19 cellular contexts compared by ENCODE assay signal in the genomic region with DNA sequence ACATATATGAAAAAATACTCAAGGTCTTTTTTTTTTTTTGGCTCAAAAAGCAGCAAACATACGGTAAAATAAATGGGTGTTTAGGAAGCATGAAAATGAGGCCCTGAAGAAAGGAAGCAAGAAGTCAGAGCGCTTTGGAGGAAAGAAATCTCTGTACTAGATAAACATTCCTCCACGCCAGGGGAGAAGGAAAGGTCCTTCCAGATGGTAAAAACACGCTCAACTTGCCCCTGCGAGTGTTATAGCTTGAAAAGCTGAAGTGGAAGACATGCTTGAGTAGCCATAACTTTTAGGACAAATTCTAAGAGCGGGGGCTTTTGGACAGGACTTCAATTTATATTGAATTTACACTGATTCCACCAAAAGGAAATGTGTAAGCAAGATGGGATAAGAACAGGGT. TPM values are rescaled to one million over a fixed set of nuclear protein-coding genes. Genes with fewer than 3 reads are reported as not detected.
DNase-seq lines count a peak whose midpoint lies in the region; ATAC-seq and TF ChIP-seq lines count a peak whose summit lies in the region.
"Had no signal": no experiment of that assay in that cellular context is flagged by ENCODE, and none has a peak within 500 bp of the region (broad histone marks: within the 10 kb centered on the region; RNA-seq: fewer than 3 reads in every experiment).

No MANE protein-coding gene starts in this region.

- no peak overlapping the region for H2BK15ac ChIP-seq in mesenchymal stem cell (ENCODE audit: low read depth, poor library complexity, severe bottlenecking)

- CTCF ChIA-PET in SK-N-SH (lab: Yijun Ruan, JAX) = interaction anchor here (1.0 to 2.7 kb wide), 3 partner anchors 11 to 24 kb away, joined by 3 to 10 read pairs (median 3); no protein-coding TSS in a partner anchor

- peaks cover 5% of the 10 kb centered on the region for H3K79me1 ChIP-seq in mesenchymal stem cell (replicated peaks; ENCODE audit: low read length, poor library complexity, severe bottlenecking)

- no peak overlapping the region for H2BK5ac ChIP-seq in mesenchymal stem cell (ENCODE audit: low read depth, low read length, poor library complexity, severe bottlenecking)

- TF ChIP-seq POLR2A in heart left ventricle (IDR thresholded peaks at IDR 0.05) = no peak

- peak; percentile 17 for DNase-seq in NCI-H2171 treated with DMSO at 0.1 percent for 48 hours (lab: John Stamatoyannopoulos, UW)
- DNase-seq in NCI-H2171 (lab: John Stamatoyannopoulos, UW) = no peak
- DNase-seq in cerebellar cortex (ENCODE audit: low spot score) = peak; percentile 13
- no peak for DNase-seq in mesenchymal stem cell
- DNase-seq in heart left ventricle = no peak
- DNase-seq in dedifferentiated amniotic fluid mesenchymal stem cell (ENCODE audit: extremely low spot score) = no peak
- DNase-seq in NCI-H2107 (lab: John Stamatoyannopoulos, UW) = no peak
- DNase-seq in SK-N-SH = no peak
- DNase-seq: AML-193, MM.1S, NCI-H1092, NCI-H146, NCI-H2029 treated with DMSO at 0.1 percent for 48 hours, NCI-H524, PC-9, SIG-M5 had no signal

- no peak overlapping the region for H3K4ac ChIP-seq in mesenchymal stem cell (ENCODE audit: low read depth in 1 of 2, low read length in 2 of 2)

- no peaks in the 10 kb centered on the region for H3K9me2 ChIP-seq in SK-N-SH

- no peak overlapping the region for H3K14ac ChIP-seq in mesenchymal stem cell (ENCODE audit: low read length in 2 of 2)

- no peak overlapping the region for H3K23ac ChIP-seq in mesenchymal stem cell (ENCODE audit: low read length in 2 of 2)

- H2AFZ ChIP-seq in mesenchymal stem cell (ENCODE audit: low read depth, low read length) (no peak overlapping the region), SK-N-SH (ENCODE audit: low read depth) (no peak overlapping the region)
- H2AFZ ChIP-seq: PC-9 had no signal

- ATAC-seq in heart left ventricle = no peak
- ATAC-seq: HCT116 had no signal

- no peak for TF ChIP-seq RAD21 in SK-N-SH (IDR thresholded peaks at IDR 0.05; ENCODE audit: low read length)

- H3K27ac ChIP-seq in mesenchymal stem cell (ENCODE audit: low read length, poor library complexity, severe bottlenecking) = peak overlapping the region; percentile 49
- no peak overlapping the region for H3K27ac ChIP-seq in heart left ventricle
- no peak overlapping the region for H3K27ac ChIP-seq in SK-N-SH (ENCODE audit: low read depth in 2 of 2, low read length in 1 of 2)
- H3K27ac ChIP-seq: 22Rv1, PC-9, RWPE1 had no signal

- no peaks in the 10 kb centered on the region for H3F3A ChIP-seq in SK-N-SH (replicated peaks; ENCODE audit: insufficient read depth)

- no peak overlapping the region for H4K91ac ChIP-seq in mesenchymal stem cell (ENCODE audit: low read length)

- no peak overlapping the region for H3K9ac ChIP-seq in mesenchymal stem cell (ENCODE audit: low read length)
- no peak overlapping the region for H3K9ac ChIP-seq in SK-N-SH

- no peaks in the 10 kb centered on the region for H4K20me1 ChIP-seq in SK-N-SH (ENCODE audit: insufficient read depth)

- H2BK120ac ChIP-seq in mesenchymal stem cell (ENCODE audit: low read depth, low read length) = peak overlapping the region; percentile 0

- H4K8ac ChIP-seq in mesenchymal stem cell (ENCODE audit: low read length) = no peak overlapping the region

- H3K79me2 ChIP-seq in SK-N-SH (ENCODE audit: insufficient read depth) = no peaks in the 10 kb centered on the region

- peaks cover 0 to 22% of the 10 kb centered on the region in 2 experiments for H3K27me3 ChIP-seq in mesenchymal stem cell (ENCODE audit: control insufficient read depth in 1 of 2, insufficient read depth in 1 of 2, low read length in 2 of 2)
- no peaks in the 10 kb centered on the region for H3K27me3 ChIP-seq in heart left ventricle
- no peaks in the 10 kb centered on the region for H3K27me3 ChIP-seq in SK-N-SH (ENCODE audit: insufficient read depth)

- peaks cover 5 to 79% of the 10 kb centered on the region in 2 experiments for H3K36me3 ChIP-seq in mesenchymal stem cell (ENCODE audit: control insufficient read depth in 1 of 2, insufficient read depth in 2 of 2, low read depth in 1 of 2, low read length in 2 of 2)
- peaks cover 0 to 40% (median 0%) of the 10 kb centered on the region in 9 donors for H3K36me3 ChIP-seq in heart left ventricle
- H3K36me3 ChIP-seq in SK-N-SH (replicated peaks in 1 of 2; ENCODE audit: control insufficient read depth in 1 of 2, insufficient read depth in 2 of 2, low read length in 1 of 2) = no peaks in the 10 kb centered on the region

- H3K4me3 ChIP-seq in mesenchymal stem cell (ENCODE audit: insufficient read depth in 1 of 2, low read depth in 1 of 2, low read length in 2 of 2) (no peak overlapping the region), heart left ventricle (no peak overlapping the region), SK-N-SH (ENCODE audit: low read depth in 2 of 2, low read length in 1 of 2) (no peak overlapping the region)
- H3K4me3 ChIP-seq: PC-9 had no signal

- no peak overlapping the region for H2AK5ac ChIP-seq in mesenchymal stem cell (ENCODE audit: low read length, severe bottlenecking)

- no peak for TF ChIP-seq CTCF in heart left ventricle (IDR thresholded peaks at IDR 0.05)
- TF ChIP-seq CTCF in SK-N-SH (IDR thresholded peaks at IDR 0.05) = no peak

- intact Hi-C loops in heart left ventricle (cut with DNase I) = no loop called here

- H3K4me2 ChIP-seq in mesenchymal stem cell (ENCODE audit: low read length, poor library complexity, severe bottlenecking) (no peak overlapping the region), SK-N-SH (no peak overlapping the region)
- H3K4me2 ChIP-seq: PC-9 had no signal

- no peak overlapping the region for H2BK12ac ChIP-seq in mesenchymal stem cell (ENCODE audit: low read length in 2 of 2)

- no peaks in the 10 kb centered on the region for H3K9me3 ChIP-seq in mesenchymal stem cell (ENCODE audit: control insufficient read depth, low read length)
- no peaks in the 10 kb centered on the region for H3K9me3 ChIP-seq in heart left ventricle
- no peaks in the 10 kb centered on the region for H3K9me3 ChIP-seq in SK-N-SH

- no peak for TF ChIP-seq EP300 in SK-N-SH (IDR thresholded peaks at IDR 0.05; ENCODE audit: borderline replicate concordance in 1 of 2, low read depth in 1 of 2, low read length in 1 of 2)

- no peak overlapping the region for H3K18ac ChIP-seq in mesenchymal stem cell (ENCODE audit: low read depth in 1 of 2, low read length in 2 of 2)

- WGBS in mesenchymal stem cell = 61% methylated on average over 5 of the region's 6 CpGs
- 72 to 85% (median 79%) methylated on average over 6 of the region's 6 CpGs for WGBS in heart left ventricle, 4 donors
- 71% methylated on average over 6 of the region's 6 CpGs for WGBS in SK-N-SH (ENCODE audit: low lambda C conversion rate)

- H3K4me1 ChIP-seq in mesenchymal stem cell (ENCODE audit: control insufficient read depth, insufficient read depth, low read depth, low read length) (peaks cover 43% of the 10 kb centered on the region), heart left ventricle (peaks cover 0 to 42% (median 17%) of the 10 kb centered on the region in 12 donors), SK-N-SH (ENCODE audit: control insufficient read depth in 1 of 2, insufficient read depth in 2 of 2, low read depth in 1 of 2, low read length in 1 of 2) (peaks cover 14% of the 10 kb centered on the region in 2 experiments; a peak in 3 of 4 replicates)

- POLR2A ChIA-PET in SK-N-SH (lab: Yijun Ruan, JAX) = no interaction called here

TF ChIP-seq in SK-N-SH, 30 proteins besides CTCF, POLR2A, EP300 and RAD21 (continues in another document):
- no peak for TF ChIP-seq MAX (IDR thresholded peaks at IDR 0.05; ENCODE audit: low read depth)
- TF ChIP-seq NFIC (IDR thresholded peaks at IDR 0.05; ENCODE audit: borderline replicate concordance) = no peak
- TF ChIP-seq, protein P1, sequence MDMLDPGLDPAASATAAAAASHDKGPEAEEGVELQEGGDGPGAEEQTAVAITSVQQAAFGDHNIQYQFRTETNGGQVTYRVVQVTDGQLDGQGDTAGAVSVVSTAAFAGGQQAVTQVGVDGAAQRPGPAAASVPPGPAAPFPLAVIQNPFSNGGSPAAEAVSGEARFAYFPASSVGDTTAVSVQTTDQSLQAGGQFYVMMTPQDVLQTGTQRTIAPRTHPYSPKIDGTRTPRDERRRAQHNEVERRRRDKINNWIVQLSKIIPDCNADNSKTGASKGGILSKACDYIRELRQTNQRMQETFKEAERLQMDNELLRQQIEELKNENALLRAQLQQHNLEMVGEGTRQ (IDR thresholded peaks at IDR 0.05; ENCODE audit: borderline replicate concordance, low read depth, low read length) = no peak
- no peak for TF ChIP-seq FOXJ3 (CRISPR knock-in tag; IDR thresholded peaks at IDR 0.05)
- TF ChIP-seq POLR2AphosphoS5 (IDR thresholded peaks at IDR 0.05; ENCODE audit: low read depth, low read length) = no peak
- TF ChIP-seq RCOR1 (IDR thresholded peaks at IDR 0.05; ENCODE audit: low read length) = no peak
- no peak for TF ChIP-seq FOXM1 (IDR thresholded peaks at IDR 0.05; ENCODE audit: low read depth)
- TF ChIP-seq GABPA (IDR thresholded peaks at IDR 0.05; ENCODE audit: low read depth) = no peak
- TF ChIP-seq YY1 (IDR thresholded peaks at IDR 0.05; ENCODE audit: low read depth) = no peak
- TF ChIP-seq ELF1 (IDR thresholded peaks at IDR 0.05) = no peak
- TF ChIP-seq TEAD4 (IDR thresholded peaks at IDR 0.05; ENCODE audit: borderline replicate concordance, insufficient read depth) = no peak
- TF ChIP-seq GATA2 (CRISPR knock-in tag; IDR thresholded peaks at IDR 0.05) = no peak
- TF ChIP-seq MEF2A (IDR thresholded peaks at IDR 0.05; ENCODE audit: borderline replicate concordance, low read depth) = no peak
- no peak for TF ChIP-seq SMC3 (IDR thresholded peaks at IDR 0.05; ENCODE audit: low read depth, low read length)
- TF ChIP-seq EZH2phosphoT487 (IDR thresholded peaks at IDR 0.05; ENCODE audit: borderline replicate concordance, low read depth) = no peak
- no peak for TF ChIP-seq TCF12 (IDR thresholded peaks at IDR 0.05)

RNA-seq across cellular contexts. Expression of gene FEM1B, which starts 52.9 kb away (rescaled TPM):
- polyA plus RNA-seq in mesenchymal stem cell (2013, experiment 1 of 2) = 28.3 TPM
- polyA plus RNA-seq in mesenchymal stem cell (2013, experiment 2 of 2) = 28.2 TPM
- 10 to 100 TPM; 30.2 to 94.0 (median 61.2) TPM for total RNA-seq in heart left ventricle
- polyA plus RNA-seq in heart left ventricle = 10 to 100 TPM in 1 of 2 donors, 1 to 10 TPM in 1; 9.3 to 52.7 TPM
- 14.0 and 22.2 TPM in 2 replicates for polyA plus RNA-seq in SK-N-SH (2012; rRNA removed)
- 10.7 and 15.3 TPM in 2 replicates for polyA plus RNA-seq in SK-N-SH (2012; cell fraction: cytosol; rRNA removed)
- 9.5 and 18.5 TPM in 2 replicates for polyA plus RNA-seq in SK-N-SH (2012; cell fraction: nucleus; rRNA removed)

Comparison
In these comparisons a context has a peak if more than half of its experiments do, and no peak if none do; other contexts are left out.
1. DNase-seq: peak in NCI-H2171 treated with DMSO at 0.1 percent for 48 hours (single experiment) and cerebellar cortex (single experiment); none in NCI-H2171 (single experiment), mesenchymal stem cell (single experiment), heart left ventricle (0 of 5), dedifferentiated amniotic fluid mesenchymal stem cell (single experiment), NCI-H2107 (single experiment) and SK-N-SH (single experiment).